Comparison of ENCODE assay signal across 10 cellular contexts in genomic region chr2:177625744-177626655, GRCh38.
DNase-seq lines count a peak whose midpoint lies in the region; ATAC-seq, FAIRE-seq and TF ChIP-seq lines count a peak whose summit lies in the region.
"Had no signal": no experiment of that assay in that cellular context is flagged by ENCODE, and none has a peak within 500 bp of the region (broad histone marks: within the 10 kb centered on the region; RNA-seq: fewer than 3 reads in every experiment).

No MANE protein-coding gene starts in this region.

- H3K27me3 ChIP-seq in GM23248 (replicated peaks; ENCODE audit: insufficient read depth), result peaks cover 14% of the 10 kb centered on the region; the same call in 1 of the 2 replicates
- H3K27me3 ChIP-seq in MM.1S (replicated peaks; ENCODE audit: insufficient read depth, low read length), result no peaks in the 10 kb centered on the region

- TF ChIP-seq CTCF in MM.1S (IDR thresholded peaks at IDR 0.05; ENCODE audit: low read length), result no peak
- TF ChIP-seq CTCF in Calu3 (IDR thresholded peaks at IDR 0.05; ENCODE audit: unreplicated experiment), result no peak

- no peak overlapping the region for H3K27ac ChIP-seq in GM23248
- H3K27ac ChIP-seq in MM.1S (ENCODE audit: low read length), result peak overlapping the region; percentile 28; the same call in 1 of the 2 replicates

- H3K9ac ChIP-seq in GM23248 (no peak overlapping the region), MM.1S (ENCODE audit: low read length) (no peak overlapping the region)

- H2AFZ ChIP-seq in GM23248 (peak overlapping the region; percentile 29; the same call in 1 of the 2 replicates), MM.1S (ENCODE audit: low read length) (peak overlapping the region; percentile 32)

- H3K9me3 ChIP-seq in GM23248 (ENCODE audit: low read depth) (no peaks in the 10 kb centered on the region), MM.1S (replicated peaks; ENCODE audit: insufficient read depth, low read length) (no peaks in the 10 kb centered on the region)

- in situ Hi-C loops in GM23248 (cut with MboI), result no loop called here

- no peak overlapping the region for H3K27ac Mint-ChIP-seq in memory B cell
- no peak overlapping the region for H3K27ac Mint-ChIP-seq in Calu3 (ENCODE audit: unreplicated experiment)

- peak; percentile 72 for ATAC-seq in memory B cell (ENCODE audit: low read depth)

- H4K20me1 ChIP-seq in GM23248 (ENCODE audit: insufficient read depth) (no peaks in the 10 kb centered on the region), MM.1S (ENCODE audit: insufficient read depth, low read length) (no peaks in the 10 kb centered on the region)

- WGBS in GM23248 (ENCODE audit: low coverage in 1 of 2, low lambda C conversion rate in 2 of 2, missing lambda C conversion rate in 2 of 2), 2 experiments, result 10 to 13% methylated on average over 10 of the region's 10 CpGs

- H3K36me3 Mint-ChIP-seq in memory B cell, result no peaks in the 10 kb centered on the region
- H3K36me3 Mint-ChIP-seq in Calu3 (ENCODE audit: insufficient read depth, unreplicated experiment), result no peaks in the 10 kb centered on the region

- no peaks in the 10 kb centered on the region for H3K9me2 ChIP-seq in GM23248 (ENCODE audit: insufficient read depth)
- no peaks in the 10 kb centered on the region for H3K9me2 ChIP-seq in MM.1S (replicated peaks; ENCODE audit: insufficient read depth, low read length)

- H3K4me3 ChIP-seq in GM23248 (no peak overlapping the region), MM.1S (ENCODE audit: low read length) (0 out of 2 replicates have a peak overlapping the region, but pooled peaks have one; percentile 13)

- H3K27me3 Mint-ChIP-seq in memory B cell (peaks cover 8% of the 10 kb centered on the region), Calu3 (ENCODE audit: unreplicated experiment) (no peaks in the 10 kb centered on the region)

- no peak overlapping the region for H3K4me3 Mint-ChIP-seq in memory B cell
- no peak overlapping the region for H3K4me3 Mint-ChIP-seq in Calu3 (ENCODE audit: low read depth, unreplicated experiment)

- H3K4me1 ChIP-seq in GM23248 (ENCODE audit: insufficient read depth), result no peaks in the 10 kb centered on the region
- peaks cover 25% of the 10 kb centered on the region for H3K4me1 ChIP-seq in MM.1S (ENCODE audit: low read length)

- CTCF ChIA-PET in Calu3 (lab: Charles Lee), result interaction anchor here (0.6 kb wide), 1 partner anchor 26 kb away, joined by 5 read pairs; no protein-coding TSS in a partner anchor

- FAIRE-seq in urothelium cell line (lab: Jason Lieb, UNC), result no peak
- FAIRE-seq: RCC 7860 had no signal

- H3K9me3 Mint-ChIP-seq in memory B cell (no peaks in the 10 kb centered on the region), Calu3 (ENCODE audit: low read depth, unreplicated experiment) (no peaks in the 10 kb centered on the region)

- H3F3A ChIP-seq in GM23248 (ENCODE audit: insufficient read depth) (no peaks in the 10 kb centered on the region), MM.1S (ENCODE audit: insufficient read depth, low read length) (peaks cover 14% of the 10 kb centered on the region; the same call in 1 of the 2 replicates)

- no peak overlapping the region for H3K4me2 ChIP-seq in GM23248 (ENCODE audit: unreplicated experiment)
- peak overlapping the region; percentile 24; the same call in 1 of the 2 replicates for H3K4me2 ChIP-seq in MM.1S (ENCODE audit: low read depth, low read length)

- no TSS peak for BruUV-seq in Calu3 (replicated peaks; lab: Mats Ljungman, UMichigan)

- H3K79me2 ChIP-seq in GM23248 (ENCODE audit: insufficient read depth), result no peaks in the 10 kb centered on the region
- H3K79me2 ChIP-seq in MM.1S (ENCODE audit: low read length), result no peaks in the 10 kb centered on the region

- DNase-seq in GM23248 (no peak), MM.1S (no peak), SW480 (ENCODE audit: low spot score) (peak; percentile 11), memory B cell (ENCODE audit: low spot score in 2 of 2) (no peak), NOMO-1 treated with dmso at 0.1 percent for 144 hours (lab: John Stamatoyannopoulos, UW; ENCODE audit: unreplicated experiment) (no peak), urothelium cell line (ENCODE audit: low spot score) (no peak), Calu3 (no peak)
- DNase-seq: aorta, substantia nigra had no signal

- intact Hi-C loops in Calu3 (cut with micrococcal nuclease; ENCODE audit: unreplicated experiment), result no loop called here

- no peaks in the 10 kb centered on the region for H3K36me3 ChIP-seq in GM23248 (ENCODE audit: low read depth)
- no peaks in the 10 kb centered on the region for H3K36me3 ChIP-seq in MM.1S (replicated peaks; ENCODE audit: insufficient read depth, low read length)

- peaks cover 2% of the 10 kb centered on the region for H3K4me1 Mint-ChIP-seq in memory B cell
- H3K4me1 Mint-ChIP-seq in Calu3 (ENCODE audit: low read depth, unreplicated experiment), result peaks cover 8% of the 10 kb centered on the region
